ENCODE assay signal across 22 cellular contexts in the genomic region with DNA sequence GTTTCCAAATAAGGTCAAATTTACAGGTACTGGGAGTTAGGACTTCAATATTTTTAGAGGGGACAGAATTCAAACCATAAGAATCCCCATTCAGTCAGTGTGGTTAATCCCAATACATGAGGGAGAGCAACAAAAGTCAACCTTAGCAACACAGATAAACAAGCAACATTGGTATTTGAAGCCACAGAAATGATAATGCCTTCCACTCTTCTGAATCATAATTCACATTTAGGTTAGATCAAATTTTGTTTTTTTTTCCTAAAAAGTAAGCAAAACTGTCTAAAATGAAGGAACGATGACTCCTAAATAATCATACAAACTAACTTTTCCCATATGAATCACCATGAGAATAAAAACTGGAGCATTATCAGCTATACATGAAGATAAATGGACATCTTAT.
A peak's percentile ranks its signal among the peaks of the same experiment; 100 is the strongest.
DNase-seq lines count a peak whose midpoint lies in the region; FAIRE-seq and TF ChIP-seq lines count a peak whose summit lies in the region.
"Had no signal": no experiment of that assay in that cellular context is flagged by ENCODE, and none has a peak within 500 bp of the region (broad histone marks: within the 10 kb centered on the region; RNA-seq: fewer than 3 reads in every experiment).

No MANE protein-coding gene starts in this region.

- H3K79me2 ChIP-seq in astrocyte (ENCODE audit: insufficient read depth, low read length) = no peaks in the 10 kb centered on the region

- H3K4me1 Mint-ChIP-seq in HFFc6 (ENCODE audit: low read depth) (peaks cover 78% of the 10 kb centered on the region), astrocyte (ENCODE audit: low read depth, unreplicated experiment) (peaks cover 41% of the 10 kb centered on the region)
- no peaks in the 10 kb centered on the region for H3K4me1 Mint-ChIP-seq in activated CD4-positive, alpha-beta memory T cell treated with anti-CD3 and anti-CD28 coated beads for 36 hours (ENCODE audit: low read depth)
- H3K4me1 Mint-ChIP-seq: activated naive CD8-positive, alpha-beta T cell treated with anti-CD3 and anti-CD28 coated beads for 36 hours; immature natural killer cell; natural killer cell had no signal

- H3K4me2 ChIP-seq in astrocyte (ENCODE audit: low read length) = peak overlapping the region; percentile 55

- H3K4me3 Mint-ChIP-seq in HFFc6 (peak overlapping the region; percentile 62), astrocyte (ENCODE audit: unreplicated experiment) (no peak overlapping the region)
- no peak overlapping the region for H3K4me3 Mint-ChIP-seq in activated CD4-positive, alpha-beta memory T cell treated with anti-CD3 and anti-CD28 coated beads for 36 hours
- H3K4me3 Mint-ChIP-seq: activated naive CD8-positive, alpha-beta T cell treated with anti-CD3 and anti-CD28 coated beads for 36 hours; activated T-cell treated with anti-CD3 and anti-CD28 coated beads, Interleukin-2, amount 50 U/mL, for 24 hours; CD8-positive, alpha-beta T cell; immature natural killer cell; natural killer cell; type B pancreatic cell had no signal

- peak overlapping the region; percentile 76 for H3K9ac ChIP-seq in astrocyte (ENCODE audit: low read length)

- POLR2A ChIA-PET in A673 (lab: Charles Lee; ENCODE audit: low non-redundant PET) = no interaction called here
- POLR2A ChIA-PET in activated CD4-positive, alpha-beta memory T cell treated with anti-CD3 and anti-CD28 coated beads for 36 hours (lab: Charles Lee) = no interaction called here

- H3K27ac ChIP-seq in A673 (ENCODE audit: low read depth, low read length, poor library complexity, severe bottlenecking) (peak overlapping the region; percentile 81), astrocyte (ENCODE audit: low read depth, low read length) (peak overlapping the region; percentile 94)

- peak; percentile 95 for FAIRE-seq in astrocyte (lab: Jason Lieb, UNC)
- no peak for FAIRE-seq in GM19239 (lab: Jason Lieb, UNC)
- FAIRE-seq: GM12878 had no signal

- H3K9me3 ChIP-seq in A673 (ENCODE audit: low read depth, low read length, poor library complexity, severe bottlenecking) (no peaks in the 10 kb centered on the region), astrocyte (ENCODE audit: insufficient read depth, low read depth, low read length) (no peaks in the 10 kb centered on the region)

- H3K27me3 ChIP-seq in A673 (replicated peaks; ENCODE audit: insufficient read depth, low read depth, low read length, poor library complexity) (no peaks in the 10 kb centered on the region), astrocyte (ENCODE audit: insufficient read depth, low read length) (no peaks in the 10 kb centered on the region)

- H3K36me3 Mint-ChIP-seq in HFFc6 (ENCODE audit: low read depth) (peaks cover 4% of the 10 kb centered on the region; the same call in 1 of the 2 replicates), astrocyte (ENCODE audit: low read depth, unreplicated experiment) (no peaks in the 10 kb centered on the region)
- H3K36me3 Mint-ChIP-seq in activated CD4-positive, alpha-beta memory T cell treated with anti-CD3 and anti-CD28 coated beads for 36 hours = no peaks in the 10 kb centered on the region
- H3K36me3 Mint-ChIP-seq: activated naive CD8-positive, alpha-beta T cell treated with anti-CD3 and anti-CD28 coated beads for 36 hours; CD8-positive, alpha-beta T cell; immature natural killer cell; natural killer cell; type B pancreatic cell had no signal

- H4K20me1 ChIP-seq in astrocyte (ENCODE audit: insufficient read depth, low read length) = no peaks in the 10 kb centered on the region

- intact Hi-C loops in A673 (cut with micrococcal nuclease; ENCODE audit: unreplicated experiment) = loop anchor here (5.0 kb wide), 1 partner anchor 246 kb away; a partner anchor contains a TSS
- intact Hi-C loops in activated CD4-positive, alpha-beta memory T cell treated with anti-CD3 and anti-CD28 coated beads for 36 hours (cut with micrococcal nuclease) = no loop called here

- H3K4me1 ChIP-seq in A673 (ENCODE audit: insufficient read depth, low read length, poor library complexity, severe bottlenecking) = peaks cover 39% of the 10 kb centered on the region
- H3K4me1 ChIP-seq in astrocyte (ENCODE audit: insufficient read depth, low read length) = peaks cover 39% of the 10 kb centered on the region

- H3K9me3 Mint-ChIP-seq in HFFc6 = no peaks in the 10 kb centered on the region
- peaks cover 1% of the 10 kb centered on the region for H3K9me3 Mint-ChIP-seq in astrocyte (ENCODE audit: unreplicated experiment)
- H3K9me3 Mint-ChIP-seq in activated CD4-positive, alpha-beta memory T cell treated with anti-CD3 and anti-CD28 coated beads for 36 hours = no peaks in the 10 kb centered on the region
- H3K9me3 Mint-ChIP-seq: activated naive CD8-positive, alpha-beta T cell treated with anti-CD3 and anti-CD28 coated beads for 36 hours; activated T-cell treated with anti-CD3 and anti-CD28 coated beads, Interleukin-2, amount 50 U/mL, for 24 hours; CD8-positive, alpha-beta T cell; natural killer cell; type B pancreatic cell had no signal

- H2AFZ ChIP-seq in astrocyte (ENCODE audit: low read depth, low read length) = no peak overlapping the region

- no peaks in the 10 kb centered on the region for H3K36me3 ChIP-seq in A673 (ENCODE audit: insufficient read depth, low read length, poor library complexity, severe bottlenecking)
- H3K36me3 ChIP-seq in astrocyte (ENCODE audit: insufficient read depth, low read length) = no peaks in the 10 kb centered on the region

- H3K27me3 Mint-ChIP-seq in HFFc6 (ENCODE audit: insufficient read depth) (no peaks in the 10 kb centered on the region), astrocyte (ENCODE audit: low read depth, unreplicated experiment) (no peaks in the 10 kb centered on the region)
- H3K27me3 Mint-ChIP-seq in activated CD4-positive, alpha-beta memory T cell treated with anti-CD3 and anti-CD28 coated beads for 36 hours = no peaks in the 10 kb centered on the region
- H3K27me3 Mint-ChIP-seq: activated T-cell treated with anti-CD3 and anti-CD28 coated beads, Interleukin-2, amount 50 U/mL, for 24 hours; progenitor cell of endocrine pancreas; type B pancreatic cell had no signal

- no peak overlapping the region for H3K4me3 ChIP-seq in A673 (ENCODE audit: low read depth, low read length, poor library complexity, severe bottlenecking)
- no peak overlapping the region for H3K4me3 ChIP-seq in astrocyte (ENCODE audit: insufficient read depth, low read depth, low read length)
- no peak overlapping the region for H3K4me3 ChIP-seq in foreskin fibroblast (ENCODE audit: low read depth in 1 of 2, low read length in 2 of 2)
- H3K4me3 ChIP-seq: GM12878, lung had no signal

- DNase-seq in A673 (ENCODE audit: low spot score) (no peak), HFFc6 (peak; percentile 85), astrocyte (ENCODE audit: low read depth) (peak; percentile 84), foreskin fibroblast (peak; percentile 63 to 75), GM19239 (ENCODE audit: insufficient read length, low spot score) (no peak), erythroblast (lab: John Stamatoyannopoulos, UW) (no peak), G401 (ENCODE audit: low spot score) (no peak)
- DNase-seq in activated CD4-positive, alpha-beta memory T cell treated with anti-CD3 and anti-CD28 coated beads for 36 hours = no peak
- DNase-seq: 8988T; activated naive CD8-positive, alpha-beta T cell treated with anti-CD3 and anti-CD28 coated beads for 36 hours; activated T-cell treated with anti-CD3 and anti-CD28 coated beads, Interleukin-2, amount 50 U/mL, for 24 hours; CD8-positive, alpha-beta T cell; immature natural killer cell; Kasumi-1; natural killer cell; NCI-H1694; NCI-H446 treated with DMSO at 0.1 percent for 48 hours; stimulated activated naive CD4-positive, alpha-beta T cell treated with Interleukin-2 at 50 U/mL for 16 hours had no signal

- CTCF ChIA-PET in A673 (lab: Charles Lee) = no interaction called here
- CTCF ChIA-PET in activated CD4-positive, alpha-beta memory T cell treated with anti-CD3 and anti-CD28 coated beads for 36 hours (lab: Charles Lee) = no interaction called here

- H3K27ac Mint-ChIP-seq in HFFc6 = peak overlapping the region; percentile 98
- peak overlapping the region; percentile 97 for H3K27ac Mint-ChIP-seq in astrocyte (ENCODE audit: unreplicated experiment)
- no peak overlapping the region for H3K27ac Mint-ChIP-seq in activated CD4-positive, alpha-beta memory T cell treated with anti-CD3 and anti-CD28 coated beads for 36 hours
- H3K27ac Mint-ChIP-seq: activated naive CD8-positive, alpha-beta T cell treated with anti-CD3 and anti-CD28 coated beads for 36 hours; activated T-cell treated with anti-CD3 and anti-CD28 coated beads, Interleukin-2, amount 50 U/mL, for 24 hours; CD8-positive, alpha-beta T cell; immature natural killer cell; natural killer cell; progenitor cell of endocrine pancreas; type B pancreatic cell had no signal

- no peak for TF ChIP-seq POLR2A in erythroblast (IDR thresholded peaks at IDR 0.05; ENCODE audit: low read length)

- in situ Hi-C loops in G401 (cut with HindIII; ENCODE audit: low sequenced_read_pairs) = no loop called here

- TF ChIP-seq CTCF in A673 (conservative IDR thresholded peaks at IDR 0.05; ENCODE audit: low read depth, low read length) (no peak), HFFc6 (IDR thresholded peaks at IDR 0.05) (no peak), astrocyte (IDR thresholded peaks at IDR 0.05; ENCODE audit: insufficient read depth, low read depth, low read length) (no peak), foreskin fibroblast (IDR thresholded peaks at IDR 0.05; ENCODE audit: low read depth, low read length) (no peak)

- no TSS peak for BruUV-seq in A673 (replicated peaks; lab: Mats Ljungman, UMichigan)

Comparison
In these comparisons a context has a peak if more than half of its experiments do, and no peak if none do; other contexts are left out.
1. DNase-seq: peak in HFFc6 (single experiment), astrocyte (single experiment) and foreskin fibroblast (2 of 2); none in A673 (single experiment), activated CD4-positive, alpha-beta memory T cell treated with anti-CD3 and anti-CD28 coated beads for 36 hours (single experiment), GM19239 (single experiment), erythroblast (0 of 2) and G401 (single experiment).